ENCODE assay signal across 1 cellular context in the genomic region with DNA sequence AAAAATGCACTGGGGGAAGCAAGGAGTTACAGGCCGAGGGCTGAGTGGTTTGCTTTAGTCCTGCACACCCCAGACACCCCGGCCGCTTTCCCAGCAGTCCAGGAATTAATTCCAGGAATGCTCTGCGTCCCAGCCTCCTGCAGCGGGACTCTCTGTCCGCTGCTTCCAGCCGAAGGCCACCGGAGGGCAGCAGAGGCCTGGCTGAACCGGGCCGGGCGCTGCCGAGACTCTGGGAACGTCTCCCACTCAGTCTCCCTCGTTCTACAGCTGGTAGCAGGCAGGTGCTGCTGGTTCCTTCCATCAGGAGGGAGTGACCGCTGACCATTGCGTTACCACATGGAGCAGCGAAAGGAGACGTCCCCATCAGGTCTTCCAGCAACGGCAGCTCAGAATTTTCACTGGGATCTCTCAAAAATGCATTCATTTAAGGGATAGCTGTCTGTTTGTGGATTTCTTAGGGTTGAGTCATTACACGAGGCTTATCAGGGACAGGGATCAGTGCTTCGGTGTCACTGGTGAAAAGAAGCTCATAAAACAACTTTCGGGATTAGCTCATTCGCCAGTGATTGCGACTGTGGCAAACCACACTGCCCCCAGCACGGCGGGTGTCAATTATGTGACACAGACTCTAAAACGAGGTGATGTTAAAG.
TF ChIP-seq lines count a peak whose summit lies in the region.

No MANE protein-coding gene starts in this region.

TF ChIP-seq in A549, 52 proteins besides CTCF, POLR2A, EP300 and RAD21 (continued from another document):
- TF ChIP-seq, protein P1, sequence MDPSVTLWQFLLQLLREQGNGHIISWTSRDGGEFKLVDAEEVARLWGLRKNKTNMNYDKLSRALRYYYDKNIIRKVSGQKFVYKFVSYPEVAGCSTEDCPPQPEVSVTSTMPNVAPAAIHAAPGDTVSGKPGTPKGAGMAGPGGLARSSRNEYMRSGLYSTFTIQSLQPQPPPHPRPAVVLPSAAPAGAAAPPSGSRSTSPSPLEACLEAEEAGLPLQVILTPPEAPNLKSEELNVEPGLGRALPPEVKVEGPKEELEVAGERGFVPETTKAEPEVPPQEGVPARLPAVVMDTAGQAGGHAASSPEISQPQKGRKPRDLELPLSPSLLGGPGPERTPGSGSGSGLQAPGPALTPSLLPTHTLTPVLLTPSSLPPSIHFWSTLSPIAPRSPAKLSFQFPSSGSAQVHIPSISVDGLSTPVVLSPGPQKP (IDR thresholded peaks at IDR 0.05; ENCODE audit: low read depth, low read length): no peak
- TF ChIP-seq, protein P2, sequence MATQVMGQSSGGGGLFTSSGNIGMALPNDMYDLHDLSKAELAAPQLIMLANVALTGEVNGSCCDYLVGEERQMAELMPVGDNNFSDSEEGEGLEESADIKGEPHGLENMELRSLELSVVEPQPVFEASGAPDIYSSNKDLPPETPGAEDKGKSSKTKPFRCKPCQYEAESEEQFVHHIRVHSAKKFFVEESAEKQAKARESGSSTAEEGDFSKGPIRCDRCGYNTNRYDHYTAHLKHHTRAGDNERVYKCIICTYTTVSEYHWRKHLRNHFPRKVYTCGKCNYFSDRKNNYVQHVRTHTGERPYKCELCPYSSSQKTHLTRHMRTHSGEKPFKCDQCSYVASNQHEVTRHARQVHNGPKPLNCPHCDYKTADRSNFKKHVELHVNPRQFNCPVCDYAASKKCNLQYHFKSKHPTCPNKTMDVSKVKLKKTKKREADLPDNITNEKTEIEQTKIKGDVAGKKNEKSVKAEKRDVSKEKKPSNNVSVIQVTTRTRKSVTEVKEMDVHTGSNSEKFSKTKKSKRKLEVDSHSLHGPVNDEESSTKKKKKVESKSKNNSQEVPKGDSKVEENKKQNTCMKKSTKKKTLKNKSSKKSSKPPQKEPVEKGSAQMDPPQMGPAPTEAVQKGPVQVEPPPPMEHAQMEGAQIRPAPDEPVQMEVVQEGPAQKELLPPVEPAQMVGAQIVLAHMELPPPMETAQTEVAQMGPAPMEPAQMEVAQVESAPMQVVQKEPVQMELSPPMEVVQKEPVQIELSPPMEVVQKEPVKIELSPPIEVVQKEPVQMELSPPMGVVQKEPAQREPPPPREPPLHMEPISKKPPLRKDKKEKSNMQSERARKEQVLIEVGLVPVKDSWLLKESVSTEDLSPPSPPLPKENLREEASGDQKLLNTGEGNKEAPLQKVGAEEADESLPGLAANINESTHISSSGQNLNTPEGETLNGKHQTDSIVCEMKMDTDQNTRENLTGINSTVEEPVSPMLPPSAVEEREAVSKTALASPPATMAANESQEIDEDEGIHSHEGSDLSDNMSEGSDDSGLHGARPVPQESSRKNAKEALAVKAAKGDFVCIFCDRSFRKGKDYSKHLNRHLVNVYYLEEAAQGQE (IDR thresholded peaks at IDR 0.05): no peak
- TF ChIP-seq, protein P3, sequence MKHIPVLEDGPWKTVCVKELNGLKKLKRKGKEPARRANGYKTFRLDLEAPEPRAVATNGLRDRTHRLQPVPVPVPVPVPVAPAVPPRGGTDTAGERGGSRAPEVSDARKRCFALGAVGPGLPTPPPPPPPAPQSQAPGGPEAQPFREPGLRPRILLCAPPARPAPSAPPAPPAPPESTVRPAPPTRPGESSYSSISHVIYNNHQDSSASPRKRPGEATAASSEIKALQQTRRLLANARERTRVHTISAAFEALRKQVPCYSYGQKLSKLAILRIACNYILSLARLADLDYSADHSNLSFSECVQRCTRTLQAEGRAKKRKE (CRISPR knock-in tag; IDR thresholded peaks at IDR 0.05; ENCODE audit: low read depth): no peak
- TF ChIP-seq CHD4 (IDR thresholded peaks at IDR 0.05; ENCODE audit: borderline replicate concordance) (no peak), KDM1A (IDR thresholded peaks at IDR 0.05; ENCODE audit: low read depth) (no peak)
